In genomic region chr17:16468428-16468992, GRCh38 we compare ENCODE assay signal across 14 cellular contexts. TPM values are rescaled to one million over a fixed set of nuclear protein-coding genes. Genes with fewer than 3 reads are reported as not detected.
DNase-seq lines count a peak whose midpoint lies in the region; FAIRE-seq and TF ChIP-seq lines count a peak whose summit lies in the region.
"Had no signal": no experiment of that assay in that cellular context is flagged by ENCODE, and none has a peak within 500 bp of the region (broad histone marks: within the 10 kb centered on the region; RNA-seq: fewer than 3 reads in every experiment).

No MANE protein-coding gene starts in this region.

- no peaks in the 10 kb centered on the region for H3K27me3 ChIP-seq in mucosa of rectum (ENCODE audit: control insufficient read depth in 2 of 2, insufficient read depth in 2 of 2, low read length in 2 of 2)
- no peaks in the 10 kb centered on the region for H3K27me3 ChIP-seq in neuronal stem cell (ENCODE audit: control insufficient read depth in 3 of 3, insufficient read depth in 3 of 3, low read depth in 1 of 3, low read length in 3 of 3)

- no peak overlapping the region for H2AK5ac ChIP-seq in neuronal stem cell (ENCODE audit: low read depth, low read length)

- H3K4me3 ChIP-seq in mucosa of rectum (ENCODE audit: low read length in 2 of 2) (no peak overlapping the region), neuronal stem cell (ENCODE audit: low read length in 2 of 2) (no peak overlapping the region)

- WGBS in neuronal stem cell (ENCODE audit: extremely low coverage in 2 of 2, insufficient read length in 2 of 2, insufficient replicate concordance in 1 of 2), 2 donors = no CpG with 5 or more reads among the region's 4 CpGs

- H3K4me2 ChIP-seq in neuronal stem cell (ENCODE audit: insufficient read depth, low read length, poor library complexity, severe bottlenecking) = no peak overlapping the region

- peaks cover 0 to 3% of the 10 kb centered on the region in 2 donors for H3K36me3 ChIP-seq in mucosa of rectum (ENCODE audit: control insufficient read depth in 2 of 2, insufficient read depth in 2 of 2, low read length in 2 of 2)
- peaks cover 0 to 4% of the 10 kb centered on the region in 2 donors for H3K36me3 ChIP-seq in neuronal stem cell (replicated peaks in 1 of 2; ENCODE audit: control insufficient read depth in 2 of 2, insufficient read depth in 2 of 2, low read length in 2 of 2)

- H3K9me3 ChIP-seq in mucosa of rectum (ENCODE audit: control insufficient read depth in 2 of 2, low read length in 2 of 2) = no peaks in the 10 kb centered on the region
- no peaks in the 10 kb centered on the region for H3K9me3 ChIP-seq in neuronal stem cell (replicated peaks in 1 of 2; ENCODE audit: control insufficient read depth in 2 of 2, insufficient read depth in 1 of 2, low read depth in 1 of 2, low read length in 2 of 2)
- H3K9me3 ChIP-seq: Caco-2 had no signal

- no peak for DNase-seq in HTR-8/SVneo (ENCODE audit: insufficient read length, low spot score)
- no peak for DNase-seq in neuronal stem cell (ENCODE audit: low spot score)
- DNase-seq in activated gamma-delta T cell treated with Interleukin-2 at 50 U/mL for 16 hours = no peak
- no peak for DNase-seq in activated effector memory CD4-positive, alpha-beta T cell treated with Interleukin-2 at 50 U/mL for 16 hours
- DNase-seq in NCI-H1417 (lab: John Stamatoyannopoulos, UW) = no peak
- DNase-seq: Caco-2; CD8-positive, alpha-beta memory T cell; DND-41; GDM1; HCEC 1CT; IMR-90 had no signal

- no peak overlapping the region for H3K23ac ChIP-seq in neuronal stem cell (ENCODE audit: low read depth, low read length, poor library complexity)

- H2BK5ac ChIP-seq in neuronal stem cell (ENCODE audit: low read length) = no peak overlapping the region

- TF ChIP-seq CTCF in VCaP (conservative IDR thresholded peaks at IDR 0.05) = no peak

- H3K4me1 ChIP-seq in mucosa of rectum (ENCODE audit: control insufficient read depth in 2 of 2, insufficient read depth in 2 of 2, low read length in 2 of 2) = peaks cover 36 to 57% of the 10 kb centered on the region in 2 donors
- H3K4me1 ChIP-seq in neuronal stem cell (ENCODE audit: control insufficient read depth in 2 of 2, insufficient read depth in 1 of 2, low read depth in 1 of 2, low read length in 2 of 2) = peaks cover 4 to 7% of the 10 kb centered on the region in 2 donors

- H2AFZ ChIP-seq in neuronal stem cell (ENCODE audit: low read length) = no peak overlapping the region

- no peaks in the 10 kb centered on the region for H3K79me1 ChIP-seq in neuronal stem cell (ENCODE audit: low read depth, low read length)

- no peak overlapping the region for H2BK120ac ChIP-seq in neuronal stem cell (ENCODE audit: low read depth, low read length)

- H3K9ac ChIP-seq in mucosa of rectum (ENCODE audit: low read depth in 1 of 2, low read length in 2 of 2) (no peak overlapping the region), neuronal stem cell (ENCODE audit: low read depth, low read length, poor library complexity) (no peak overlapping the region)

- no peak overlapping the region for H3K14ac ChIP-seq in neuronal stem cell (ENCODE audit: low read length)

- no peak overlapping the region for H2BK15ac ChIP-seq in neuronal stem cell (ENCODE audit: low read length)

- no peak overlapping the region for H4K8ac ChIP-seq in neuronal stem cell (ENCODE audit: low read depth, low read length)

- H3K18ac ChIP-seq in neuronal stem cell (ENCODE audit: low read length) = no peak overlapping the region

- peak; percentile 63 for FAIRE-seq in HTR-8/SVneo (lab: Jason Lieb, UNC)
- FAIRE-seq: GM12892 had no signal

- no peak overlapping the region for H4K91ac ChIP-seq in neuronal stem cell (ENCODE audit: low read depth, low read length, poor library complexity)

- no peak overlapping the region for H3K4ac ChIP-seq in neuronal stem cell (ENCODE audit: low read length)

- H3K27ac ChIP-seq in VCaP = peak overlapping the region; percentile 41
- H3K27ac ChIP-seq in mucosa of rectum (ENCODE audit: low read depth in 2 of 2, low read length in 2 of 2) = peak overlapping the region; percentile 29 to 99
- H3K27ac ChIP-seq in neuronal stem cell (replicated peaks; ENCODE audit: low read length) = no peak overlapping the region

- no peak overlapping the region for H2BK12ac ChIP-seq in neuronal stem cell (ENCODE audit: low read length)

RNA-seq across cellular contexts. Expression of gene LRRC75A, which starts 23.5 kb away (rescaled TPM):
- polyA plus RNA-seq in neuronal stem cell (2013, experiment 1 of 2) = 2.7 TPM
- 2.6 TPM for polyA plus RNA-seq in neuronal stem cell (2013, experiment 2 of 2)

RNA-seq across cellular contexts. Expression of gene TRPV2, which starts 53.1 kb away (rescaled TPM):
- 0.36 TPM for polyA plus RNA-seq in neuronal stem cell (2013, experiment 1 of 2)
- polyA plus RNA-seq in neuronal stem cell (2013, experiment 2 of 2) = 0.30 TPM
